ENCODE assay signal across 8 cellular contexts in genomic region chr12:53295070-53295890, GRCh38. TPM values are rescaled to one million over a fixed set of nuclear protein-coding genes. Genes with fewer than 3 reads are reported as not detected.
DNase-seq lines count a peak whose midpoint lies in the region; ATAC-seq and TF ChIP-seq lines count a peak whose summit lies in the region.

PFDN5 (plus strand) TSS chr12:53295542; CDS start chr12:53295568, 26 bp downstream.

- peak; percentile 56 for DNase-seq in DMS79 (lab: John Stamatoyannopoulos, UW)
- peak; percentile 83 for DNase-seq in RPMI7951 (ENCODE audit: low read depth)
- DNase-seq in activated T-helper 1 cell treated with anti-CD3 and anti-CD28 coated beads, Interleukin-12 subunit alpha, Interleukin-12 subunit beta, Interleukin-2, Interleukin-4 antibody, amounts not matched to agents 30 ng/mL and 10 ng/mL and 1 ng/mL, durations not matched to agents 14 hours and 24 hours and 36 hours (ENCODE audit: low spot score) = peak; percentile 86
- peak; percentile 92 to 94 for DNase-seq in fibroblast of lung (ENCODE audit: low read depth in 2 of 2)
- DNase-seq in naive thymus-derived CD4-positive, alpha-beta T cell = peak; percentile 71 to 94 (median 88)
- DNase-seq in stimulated activated naive B cell treated with anti-CD40 and anti-IgM and Interleukin-4, amounts not matched to agents 10 μg/mL and 1 μg/mL and 100 μg/mL, for 72 hours = peak; percentile 89

- H3K9me3 Mint-ChIP-seq in activated T-helper 1 cell treated with anti-CD3 and anti-CD28 coated beads, Interleukin-12 subunit alpha, Interleukin-12 subunit beta, Interleukin-2, Interleukin-4 antibody, amounts not matched to agents 30 ng/mL and 10 ng/mL and 1 ng/mL, durations not matched to agents 14 hours and 24 hours and 36 hours = no peaks in the 10 kb centered on the region
- no peaks in the 10 kb centered on the region for H3K9me3 Mint-ChIP-seq in naive thymus-derived CD4-positive, alpha-beta T cell
- no peaks in the 10 kb centered on the region for H3K9me3 Mint-ChIP-seq in stimulated activated naive B cell treated with anti-CD40 and anti-IgM and Interleukin-4, amounts not matched to agents 10 μg/mL and 1 μg/mL and 100 μg/mL, for 72 hours

- intact Hi-C loops in activated T-helper 1 cell treated with anti-CD3 and anti-CD28 coated beads, Interleukin-12 subunit alpha, Interleukin-12 subunit beta, Interleukin-2, Interleukin-4 antibody, amounts not matched to agents 30 ng/mL and 10 ng/mL and 1 ng/mL, durations not matched to agents 14 hours and 24 hours and 36 hours (cut with micrococcal nuclease) = loop anchor here (1.0 to 2.0 kb wide), 8 partner anchors 26 to 156 kb away; partner anchors contain the start of genes AAAS, CSAD, ESPL1 and ZNF740
- intact Hi-C loops in naive thymus-derived CD4-positive, alpha-beta T cell (cut with micrococcal nuclease) = loop anchor here (1.0 to 5.0 kb wide), 15 partner anchors 26 to 382 kb away; partner anchors contain the start of genes AAAS (in 2 of the 2), ATP5MC2 (in 2 of the 2), CSAD (in 2 of the 2) and EIF4B (in 2 of the 2)

- H3K4me3 ChIP-seq in fibroblast of lung (replicated peaks in 1 of 4; ENCODE audit: control extremely low read depth in 1 of 4, insufficient read depth in 1 of 4, low read depth in 3 of 4, low read length in 4 of 4) = peak within 1 kb of the TSS; percentile 76 to 94 (median 86)
- H3K4me3 ChIP-seq in naive thymus-derived CD4-positive, alpha-beta T cell (ENCODE audit: low read length) = peak within 1 kb of the TSS; percentile 85

- H3K4me2 ChIP-seq in fibroblast of lung (ENCODE audit: extremely low read depth, insufficient read depth, low read length) = peak within 1 kb of the TSS; percentile 75

- peak within 1 kb of the TSS; percentile 99 for H3K4me3 Mint-ChIP-seq in activated T-helper 1 cell treated with anti-CD3 and anti-CD28 coated beads, Interleukin-12 subunit alpha, Interleukin-12 subunit beta, Interleukin-2, Interleukin-4 antibody, amounts not matched to agents 30 ng/mL and 10 ng/mL and 1 ng/mL, durations not matched to agents 14 hours and 24 hours and 36 hours
- H3K4me3 Mint-ChIP-seq in naive thymus-derived CD4-positive, alpha-beta T cell = peak within 1 kb of the TSS; percentile 91 to 100 (median 98)
- peak within 1 kb of the TSS; percentile 88 to 97 for H3K4me3 Mint-ChIP-seq in stimulated activated naive B cell treated with anti-CD40 and anti-IgM and Interleukin-4, amounts not matched to agents 10 μg/mL and 1 μg/mL and 100 μg/mL, for 72 hours

- ATAC-seq in GM21786 (IDR thresholded peaks at IDR 0.05; ENCODE audit: unreplicated experiment) = peak; percentile 76
- peak; percentile 95 for ATAC-seq in naive thymus-derived CD4-positive, alpha-beta T cell
- ATAC-seq in stimulated activated naive B cell treated with anti-CD40 and anti-IgM and Interleukin-4, amounts not matched to agents 10 μg/mL and 1 μg/mL and 100 μg/mL, for 72 hours (replicated peaks) = peak; percentile 85 to 88

- H3K27me3 ChIP-seq in fibroblast of lung (ENCODE audit: control insufficient read depth, insufficient read depth, low read length) = no peaks in the 10 kb centered on the region
- H3K27me3 ChIP-seq in naive thymus-derived CD4-positive, alpha-beta T cell (ENCODE audit: control insufficient read depth in 2 of 2, insufficient read depth in 2 of 2, low read length in 2 of 2) = no peaks in the 10 kb centered on the region

- H2AFZ ChIP-seq in fibroblast of lung (ENCODE audit: low read length) = peak within 1 kb of the TSS; percentile 92

- H3K36me3 ChIP-seq in KOPT-K1 (ENCODE audit: insufficient read depth, low read length) (peaks cover 67% of the 10 kb centered on the region), fibroblast of lung (ENCODE audit: control insufficient read depth, insufficient read depth, low read length) (peaks cover 10% of the 10 kb centered on the region)
- peaks cover 0 to 24% (median 3%) of the 10 kb centered on the region in 3 experiments for H3K36me3 ChIP-seq in naive thymus-derived CD4-positive, alpha-beta T cell (ENCODE audit: control insufficient read depth in 2 of 3, insufficient read depth in 3 of 3, low read length in 3 of 3)

- H3K27ac Mint-ChIP-seq in activated T-helper 1 cell treated with anti-CD3 and anti-CD28 coated beads, Interleukin-12 subunit alpha, Interleukin-12 subunit beta, Interleukin-2, Interleukin-4 antibody, amounts not matched to agents 30 ng/mL and 10 ng/mL and 1 ng/mL, durations not matched to agents 14 hours and 24 hours and 36 hours = peak within 1 kb of the TSS; percentile 91
- peak within 1 kb of the TSS; percentile 96 to 99 (median 98) for H3K27ac Mint-ChIP-seq in naive thymus-derived CD4-positive, alpha-beta T cell
- H3K27ac Mint-ChIP-seq in stimulated activated naive B cell treated with anti-CD40 and anti-IgM and Interleukin-4, amounts not matched to agents 10 μg/mL and 1 μg/mL and 100 μg/mL, for 72 hours = peak within 1 kb of the TSS; percentile 99

- no peaks in the 10 kb centered on the region for H3K27me3 Mint-ChIP-seq in activated T-helper 1 cell treated with anti-CD3 and anti-CD28 coated beads, Interleukin-12 subunit alpha, Interleukin-12 subunit beta, Interleukin-2, Interleukin-4 antibody, amounts not matched to agents 30 ng/mL and 10 ng/mL and 1 ng/mL, durations not matched to agents 14 hours and 24 hours and 36 hours (ENCODE audit: insufficient read depth)
- H3K27me3 Mint-ChIP-seq in naive thymus-derived CD4-positive, alpha-beta T cell = no peaks in the 10 kb centered on the region
- no peaks in the 10 kb centered on the region for H3K27me3 Mint-ChIP-seq in stimulated activated naive B cell treated with anti-CD40 and anti-IgM and Interleukin-4, amounts not matched to agents 10 μg/mL and 1 μg/mL and 100 μg/mL, for 72 hours

- POLR2A ChIA-PET in naive thymus-derived CD4-positive, alpha-beta T cell (lab: Charles Lee) = interaction anchor here (0.6 to 8.0 kb wide), 36 partner anchors 12 to 289 kb away, joined by 3 to 81 read pairs (median 4); partner anchors contain the start of genes AAAS, CSAD, EIF4B and ITGB7

- CTCF ChIA-PET in naive thymus-derived CD4-positive, alpha-beta T cell (lab: Charles Lee) = interaction anchor here (0.6 to 2.4 kb wide), 13 partner anchors 10 to 1247 kb away, joined by 3 to 18 read pairs (median 3); partner anchors contain the start of genes AAAS, ATP5MC2 and TARBP2

- H4K20me1 ChIP-seq in fibroblast of lung (ENCODE audit: control insufficient read depth, extremely low read depth, insufficient read depth, low read length) = no peaks in the 10 kb centered on the region

- no peaks in the 10 kb centered on the region for H3K9me3 ChIP-seq in KOPT-K1 (ENCODE audit: insufficient read depth, low read length, poor library complexity, severe bottlenecking)
- no peaks in the 10 kb centered on the region for H3K9me3 ChIP-seq in fibroblast of lung (ENCODE audit: control insufficient read depth, insufficient read depth, low read depth, low read length)
- no peaks in the 10 kb centered on the region for H3K9me3 ChIP-seq in naive thymus-derived CD4-positive, alpha-beta T cell (ENCODE audit: control insufficient read depth in 2 of 3, low read length in 3 of 3)

- H3K79me2 ChIP-seq in fibroblast of lung (ENCODE audit: control insufficient read depth, insufficient read depth, low read length) = peaks cover 25% of the 10 kb centered on the region

- peaks cover 50% of the 10 kb centered on the region for H3K4me1 Mint-ChIP-seq in activated T-helper 1 cell treated with anti-CD3 and anti-CD28 coated beads, Interleukin-12 subunit alpha, Interleukin-12 subunit beta, Interleukin-2, Interleukin-4 antibody, amounts not matched to agents 30 ng/mL and 10 ng/mL and 1 ng/mL, durations not matched to agents 14 hours and 24 hours and 36 hours (ENCODE audit: low read depth)
- H3K4me1 Mint-ChIP-seq in naive thymus-derived CD4-positive, alpha-beta T cell = peaks cover 27 to 62% (median 37%) of the 10 kb centered on the region in 7 donors
- peaks cover 23 to 39% of the 10 kb centered on the region in 2 donors for H3K4me1 Mint-ChIP-seq in stimulated activated naive B cell treated with anti-CD40 and anti-IgM and Interleukin-4, amounts not matched to agents 10 μg/mL and 1 μg/mL and 100 μg/mL, for 72 hours

- peaks cover 49% of the 10 kb centered on the region for H3K36me3 Mint-ChIP-seq in activated T-helper 1 cell treated with anti-CD3 and anti-CD28 coated beads, Interleukin-12 subunit alpha, Interleukin-12 subunit beta, Interleukin-2, Interleukin-4 antibody, amounts not matched to agents 30 ng/mL and 10 ng/mL and 1 ng/mL, durations not matched to agents 14 hours and 24 hours and 36 hours (ENCODE audit: low read depth)
- peaks cover 0 to 15% (median 8%) of the 10 kb centered on the region in 5 donors for H3K36me3 Mint-ChIP-seq in naive thymus-derived CD4-positive, alpha-beta T cell
- H3K36me3 Mint-ChIP-seq in stimulated activated naive B cell treated with anti-CD40 and anti-IgM and Interleukin-4, amounts not matched to agents 10 μg/mL and 1 μg/mL and 100 μg/mL, for 72 hours = peaks cover 40 to 79% of the 10 kb centered on the region in 2 donors

- H3K4me1 ChIP-seq in fibroblast of lung (ENCODE audit: control insufficient read depth, extremely low read depth, insufficient read depth, low read length) = peaks cover 24% of the 10 kb centered on the region
- H3K4me1 ChIP-seq in naive thymus-derived CD4-positive, alpha-beta T cell (ENCODE audit: control insufficient read depth in 2 of 2, insufficient read depth in 2 of 2, low read length in 2 of 2) = peaks cover 24 to 28% of the 10 kb centered on the region in 2 donors

- H3K27ac ChIP-seq in KOPT-K1 (ENCODE audit: low read depth, low read length, poor library complexity, severe bottlenecking) (peak within 1 kb of the TSS; percentile 75), fibroblast of lung (ENCODE audit: insufficient read depth, low read length) (peak within 1 kb of the TSS; percentile 95)
- peak within 1 kb of the TSS; percentile 94 for H3K27ac ChIP-seq in naive thymus-derived CD4-positive, alpha-beta T cell (ENCODE audit: low read depth, low read length)

- H3K9ac ChIP-seq in fibroblast of lung (ENCODE audit: insufficient read depth, low read length) = peak within 1 kb of the TSS; percentile 90

- no peak for TF ChIP-seq CTCF in fibroblast of lung (conservative IDR thresholded peaks at IDR 0.05 in 1 of 2, IDR thresholded peaks at IDR 0.05 in 1 of 2; ENCODE audit: low read depth in 1 of 2, low read length in 2 of 2)

RNA-seq across cellular contexts. Expression of gene PFDN5, which starts in this region (rescaled TPM):
- 480 and 497 TPM in 2 replicates for total RNA-seq in RPMI7951 (2014; rRNA removed; shearing (Covaris generic))
- 344 and 350 TPM in 2 replicates for total RNA-seq in activated T-helper 1 cell treated with anti-CD3 and anti-CD28 coated beads, Interleukin-12 subunit alpha, Interleukin-12 subunit beta, Interleukin-2, Interleukin-4 antibody, amounts not matched to agents 30 ng/mL and 10 ng/mL and 1 ng/mL, durations not matched to agents 14 hours and 24 hours and 36 hours
- 735 and 788 TPM in 2 replicates for total RNA-seq in fibroblast of lung
- polyA plus RNA-seq in fibroblast of lung = 977 and 1,007 TPM in 2 replicates
- 735 and 960 TPM in 2 replicates for polyA plus RNA-seq in fibroblast of lung (2012)
- polyA minus RNA-seq in fibroblast of lung (ENCODE audit: low replicate concordance) = 77.8 and 86.7 TPM in 2 replicates
- 100 to 1,000 TPM; 323 to 785 (median 692) TPM for total RNA-seq in naive thymus-derived CD4-positive, alpha-beta T cell
- 1,000 to 10,000 TPM; 1,766 to 1,956 TPM for polyA plus RNA-seq in naive thymus-derived CD4-positive, alpha-beta T cell

Comparison
In these comparisons a context has a peak if more than half of its experiments do, and no peak if none do; other contexts are left out.
1. Peak in every context shown above with its lines: DNase-seq, ATAC-seq, H3K4me3 ChIP-seq and H3K27ac ChIP-seq.